Comparison of ENCODE assay signal across 1 cellular context in genomic region chr6:33200234-33201146, GRCh38.
TF ChIP-seq lines count a peak whose summit lies in the region.

RXRB (minus strand) TSS chr6:33200665; CDS start chr6:33200476, 189 bp downstream.
SLC39A7 (plus strand) TSS chr6:33200867; CDS start chr6:33201246, 379 bp downstream.

TF ChIP-seq in GM12878, 131 proteins besides CTCF, POLR2A, EP300 and RAD21 (continued from another document and continues in another):
- TF ChIP-seq ZBTB40 (IDR thresholded peaks at IDR 0.05; ENCODE audit: borderline replicate concordance) (peak; percentile 73; the same call in 1 of the 2 replicates), MTA2 (IDR thresholded peaks at IDR 0.05; ENCODE audit: low read depth) (peak; percentile 25; the same call in 1 of the 2 replicates), BACH1 (IDR thresholded peaks at IDR 0.05; ENCODE audit: borderline replicate concordance) (0 out of 2 replicates have a peak, but pooled peaks have one; percentile 12), SRF (IDR thresholded peaks at IDR 0.05; ENCODE audit: low read depth in 2 of 2, low read length in 2 of 2) (0 out of 4 replicates have a peak, but pooled peaks of 1 of the 2 experiments have one; percentile 1), RCOR1 (conservative IDR thresholded peaks at IDR 0.05; ENCODE audit: low read depth, low read length) (peak; percentile 98), SREBF2 (IDR thresholded peaks at IDR 0.05; ENCODE audit: low read length) (no peak), HDAC2 (IDR thresholded peaks at IDR 0.05) (no peak), SKIL (IDR thresholded peaks at IDR 0.05; ENCODE audit: low read depth, poor library complexity, severe bottlenecking) (peak; percentile 73), SMAD1 (IDR thresholded peaks at IDR 0.05; ENCODE audit: low read depth, partially characterized antibody) (peak; percentile 32), NRF1 (conservative IDR thresholded peaks at IDR 0.05; ENCODE audit: low read depth, low read length) (peak; percentile 97), E2F4 (IDR thresholded peaks at IDR 0.05; ENCODE audit: low read depth, low read length) (peak; percentile 65), CBFB (IDR thresholded peaks at IDR 0.05; ENCODE audit: low read depth) (peak; percentile 70), ASH2L (IDR thresholded peaks at IDR 0.05; ENCODE audit: borderline replicate concordance, low read depth) (no peak), SMAD5 (IDR thresholded peaks at IDR 0.05; ENCODE audit: low read depth) (0 out of 2 replicates have a peak, but pooled peaks have one; percentile 38), RELB (IDR thresholded peaks at IDR 0.05; ENCODE audit: low read depth) (peak; percentile 81), NBN (IDR thresholded peaks at IDR 0.05) (peak; percentile 88; the same call in 1 of the 2 replicates), FOXM1 (IDR thresholded peaks at IDR 0.05; ENCODE audit: low read depth, low read length) (no peak), YY1 (IDR thresholded peaks at IDR 0.05; ENCODE audit: low read depth, low read length) (peak; percentile 99), CUX1 (IDR thresholded peaks at IDR 0.05; ENCODE audit: insufficient replicate concordance, low read depth, low read length) (no peak), SMARCA5 (IDR thresholded peaks at IDR 0.05) (peak; percentile 73; the same call in 1 of the 2 replicates), BCLAF1 (IDR thresholded peaks at IDR 0.05) (no peak), SPI1 (IDR thresholded peaks at IDR 0.05; ENCODE audit: borderline replicate concordance, insufficient read depth, low read depth, low read length) (peak; percentile 55; the same call in 1 of the 2 replicates), IKZF1 (conservative IDR thresholded peaks at IDR 0.05) (peak; percentile 82), MLLT1 (IDR thresholded peaks at IDR 0.05) (peak; percentile 83), SIN3A (IDR thresholded peaks at IDR 0.05; ENCODE audit: low read depth, low read length) (0 out of 2 replicates have a peak, but pooled peaks have one; percentile 18), E2F8 (IDR thresholded peaks at IDR 0.05; ENCODE audit: low read depth, partially characterized antibody) (peak; percentile 13), DPF2 (IDR thresholded peaks at IDR 0.05) (peak; percentile 68), BRCA1 (IDR thresholded peaks at IDR 0.05; ENCODE audit: low read depth, low read length) (peak; percentile 93), MXI1 (IDR thresholded peaks at IDR 0.05; ENCODE audit: low read depth, low read length) (peak; percentile 79; the same call in 1 of the 2 replicates), CHD1 (IDR thresholded peaks at IDR 0.05; ENCODE audit: low read depth, low read length) (peak; percentile 93; the same call in 1 of the 2 replicates), PKNOX1 (IDR thresholded peaks at IDR 0.05) (peak; percentile 47; the same call in 1 of the 2 replicates)
